Comparison of ENCODE assay signal across 20 cellular contexts in the genomic region with DNA sequence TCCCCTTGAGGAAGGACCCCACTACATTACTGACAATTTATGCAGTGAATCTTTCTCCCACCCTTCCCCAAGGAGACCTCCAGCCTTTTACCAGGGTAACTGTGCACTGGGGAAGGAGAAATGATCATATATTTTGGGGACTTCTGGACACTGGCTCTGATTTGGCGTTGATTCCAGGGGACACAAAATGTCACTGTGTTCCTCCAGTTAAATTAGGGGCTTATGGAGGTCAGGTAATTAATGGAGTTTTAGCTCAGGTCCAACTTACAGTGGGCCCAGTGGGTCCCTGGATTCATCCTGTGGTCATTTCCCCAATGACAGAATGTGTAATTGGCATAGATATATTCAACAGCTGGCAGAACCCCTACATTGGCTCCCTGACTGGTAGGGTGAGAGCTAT. TPM values are rescaled to one million over a fixed set of nuclear protein-coding genes. Genes with fewer than 3 reads are reported as not detected.
A peak's percentile ranks its signal among the peaks of the same experiment; 100 is the strongest.
DNase-seq lines count a peak whose midpoint lies in the region; TF ChIP-seq lines count a peak whose summit lies in the region.
"Not testable (repeated sequence)": the region's sequence is repeated elsewhere in the genome, so short reads cannot be mapped to it uniquely, and the experiment has no call there.
"Had no signal": no experiment of that assay in that cellular context is flagged by ENCODE, and none has a peak within 500 bp of the region (broad histone marks: within the 10 kb centered on the region; RNA-seq: fewer than 3 reads in every experiment).

No MANE protein-coding gene starts in this region.

- TF ChIP-seq CTCF in H9 (conservative IDR thresholded peaks at IDR 0.05); endodermal cell (conservative IDR thresholded peaks at IDR 0.05); esophagus muscularis mucosa (IDR thresholded peaks at IDR 0.05); osteocyte (IDR thresholded peaks at IDR 0.05); type B pancreatic cell (conservative IDR thresholded peaks at IDR 0.05): not testable (repeated sequence)

- not testable (repeated sequence) for H3K18ac ChIP-seq in H9 (ENCODE audit: insufficient read length, low read depth, low read length)

- not testable (repeated sequence) for H3K56ac ChIP-seq in H9 (ENCODE audit: insufficient read length, low read depth, low read length)

- H3K79me2 ChIP-seq in H9 (ENCODE audit: insufficient read depth, low read length): not testable (repeated sequence)

- not testable (repeated sequence) for H3K9me3 ChIP-seq in H9 (ENCODE audit: control insufficient read depth, low read depth, low read length); endodermal cell (ENCODE audit: control insufficient read depth, low read length)
- H3K9me3 ChIP-seq in esophagus muscularis mucosa: peaks cover 0 to 13% (median 0%) of the 10 kb centered on the region in 4 donors

- H3K23ac ChIP-seq in H9 (ENCODE audit: insufficient read length, low read depth, low read length): not testable (repeated sequence)

- H3K4me3 Mint-ChIP-seq in H9; activated CD4-positive, alpha-beta T cell treated with anti-CD3 and anti-CD28 coated beads, Interleukin-2, amount 10 ng/mL, durations not matched to agents 24 days and 14 days; endodermal cell; osteocyte (ENCODE audit: unreplicated experiment); type B pancreatic cell: not testable (repeated sequence)

- H3K36me3 ChIP-seq in endodermal cell (ENCODE audit: control insufficient read depth, insufficient read depth, low read length); esophagus muscularis mucosa: not testable (repeated sequence)

- H3K4me3 ChIP-seq in endodermal cell (ENCODE audit: low read length); esophagus muscularis mucosa: not testable (repeated sequence)

- H3K4ac ChIP-seq in H9 (ENCODE audit: low read depth, low read length): not testable (repeated sequence)

- not testable (repeated sequence) for H3K14ac ChIP-seq in H9 (ENCODE audit: insufficient read depth, low read length)

- H3K23me2 ChIP-seq in H9 (ENCODE audit: insufficient read length, low read depth, low read length, poor library complexity, severe bottlenecking): not testable (repeated sequence)

- H3K27ac Mint-ChIP-seq in H9; activated CD4-positive, alpha-beta T cell treated with anti-CD3 and anti-CD28 coated beads, Interleukin-2, amount 10 ng/mL, durations not matched to agents 24 days and 14 days; endodermal cell; osteocyte (ENCODE audit: unreplicated experiment); type B pancreatic cell: not testable (repeated sequence)

- not testable (repeated sequence) for H3K4me1 Mint-ChIP-seq in H9; activated CD4-positive, alpha-beta T cell treated with anti-CD3 and anti-CD28 coated beads, Interleukin-2, amount 10 ng/mL, durations not matched to agents 24 days and 14 days; endodermal cell; osteocyte (ENCODE audit: unreplicated experiment); type B pancreatic cell (ENCODE audit: unreplicated experiment)

- H2BK12ac ChIP-seq in H9 (ENCODE audit: insufficient read length, low read depth, low read length): not testable (repeated sequence)

- H4K20me1 ChIP-seq in H9 (ENCODE audit: control insufficient read depth, insufficient read depth, insufficient read length): not testable (repeated sequence)

- H2AK5ac ChIP-seq in H9 (ENCODE audit: insufficient read length, low read length): not testable (repeated sequence)

- H2AFZ ChIP-seq in H9 (ENCODE audit: low read length): not testable (repeated sequence)

- not testable (repeated sequence) for H4K5ac ChIP-seq in H9 (ENCODE audit: insufficient read length, low read depth, low read length)

- not testable (repeated sequence) for TF ChIP-seq EP300 in esophagus muscularis mucosa (IDR thresholded peaks at IDR 0.05)

- not testable (repeated sequence) for H3K9ac ChIP-seq in H9 (ENCODE audit: extremely low read depth, insufficient read length, low read length); endodermal cell (ENCODE audit: extremely low read depth, low read length, poor library complexity, severe bottlenecking)

- H4K8ac ChIP-seq in H9 (replicated peaks; ENCODE audit: insufficient read length, low read depth, low read length): not testable (repeated sequence)

- whole genome bisulfite sequencing in H9 (ENCODE audit: extremely low coverage, insufficient read length, low lambda C conversion rate): no CpG with 5 or more reads among the region's 1 CpG
- WGBS in endodermal cell (ENCODE audit: insufficient coverage in 1 of 2, insufficient read length in 1 of 2), 2 experiments: 85% methylated on average over 1 of the region's 1 CpG; no CpG with 5 or more reads in 1 of the 2 experiments
- 89% methylated on average over 1 of the region's 1 CpG for WGBS in esophagus muscularis mucosa

- not testable (repeated sequence) for H3K4me2 ChIP-seq in H9 (ENCODE audit: insufficient read depth, insufficient read length, low read length)

- intact Hi-C loops in activated CD4-positive, alpha-beta T cell treated with anti-CD3 and anti-CD28 coated beads, Interleukin-2, amount 10 ng/mL, durations not matched to agents 24 days and 14 days (cut with micrococcal nuclease); esophagus muscularis mucosa (cut with DNase I): not testable (repeated sequence)

- H3K27me3 Mint-ChIP-seq in H9 (ENCODE audit: low read depth); activated CD4-positive, alpha-beta T cell treated with anti-CD3 and anti-CD28 coated beads, Interleukin-2, amount 10 ng/mL, durations not matched to agents 24 days and 14 days: not testable (repeated sequence)
- H3K27me3 Mint-ChIP-seq in endodermal cell (ENCODE audit: insufficient read depth) (peaks cover 12% of the 10 kb centered on the region), osteocyte (ENCODE audit: unreplicated experiment) (peaks cover 11% of the 10 kb centered on the region), type B pancreatic cell (peaks cover 24% of the 10 kb centered on the region)

- H3K27me3 ChIP-seq in H9 (ENCODE audit: insufficient read depth, low read length); endodermal cell (ENCODE audit: control insufficient read depth, insufficient read depth, low read length, poor library complexity, severe bottlenecking); esophagus muscularis mucosa: not testable (repeated sequence)

- DNase-seq in H9 (peak; percentile 12), ecto neural progenitor cell (ENCODE audit: low spot score) (peak; percentile 37), endodermal cell (peak; percentile 29), esophagus muscularis mucosa (ENCODE audit: extremely low spot score) (peak; percentile 2), islet precursor cell (peak; percentile 25), osteocyte (ENCODE audit: extremely low spot score, unreplicated experiment) (peak; percentile 49), type B pancreatic cell (ENCODE audit: extremely low spot score, unreplicated experiment) (peak; percentile 31)
- peak; percentile 26 for DNase-seq in activated CD4-positive, alpha-beta T cell treated with anti-CD3 and anti-CD28 coated beads, Interleukin-2, amount 10 ng/mL, durations not matched to agents 24 days and 14 days

- H4K91ac ChIP-seq in H9 (ENCODE audit: insufficient read length, low read depth, low read length): not testable (repeated sequence)

- H2BK5ac ChIP-seq in H9 (ENCODE audit: insufficient read length, low read length): not testable (repeated sequence)

- H2BK15ac ChIP-seq in H9 (ENCODE audit: low read depth, low read length): not testable (repeated sequence)

- H3K36me3 Mint-ChIP-seq in H9 (ENCODE audit: insufficient read depth in 1 of 3, low read depth in 3 of 3); activated CD4-positive, alpha-beta T cell treated with anti-CD3 and anti-CD28 coated beads, Interleukin-2, amount 10 ng/mL, durations not matched to agents 24 days and 14 days (ENCODE audit: low read depth); endodermal cell (ENCODE audit: low read depth); osteocyte (ENCODE audit: unreplicated experiment); type B pancreatic cell: not testable (repeated sequence)

- not testable (repeated sequence) for H3K27ac ChIP-seq in H9 (ENCODE audit: insufficient read length, low read depth, low read length); endodermal cell (ENCODE audit: low read depth, low read length); esophagus muscularis mucosa (replicated peaks in 1 of 4)

- H3T11ph ChIP-seq in H9 (ENCODE audit: low read length): not testable (repeated sequence)

- H3K4me1 ChIP-seq in H9 (ENCODE audit: insufficient read depth, low read length); endodermal cell (ENCODE audit: control insufficient read depth, insufficient read depth, low read length); esophagus muscularis mucosa: not testable (repeated sequence)

- H3K79me1 ChIP-seq in H9 (ENCODE audit: insufficient read depth, low read depth, low read length, poor library complexity, severe bottlenecking): not testable (repeated sequence)

- H2BK120ac ChIP-seq in H9 (ENCODE audit: low read depth, low read length, poor library complexity, severe bottlenecking): not testable (repeated sequence)

- not testable (repeated sequence) for H2BK20ac ChIP-seq in H9 (ENCODE audit: low read depth, low read length, poor library complexity, severe bottlenecking)

- not testable (repeated sequence) for TF ChIP-seq POLR2A in esophagus muscularis mucosa (IDR thresholded peaks at IDR 0.05; ENCODE audit: low read depth)

- H3K9me3 Mint-ChIP-seq in H9 (peaks cover 17% of the 10 kb centered on the region in 2 experiments; a peak in 4 of 5 replicates), endodermal cell (peaks cover 21% of the 10 kb centered on the region), osteocyte (ENCODE audit: unreplicated experiment) (peaks cover 12% of the 10 kb centered on the region), type B pancreatic cell (peaks cover 11% of the 10 kb centered on the region)
- H3K9me3 Mint-ChIP-seq in activated CD4-positive, alpha-beta T cell treated with anti-CD3 and anti-CD28 coated beads, Interleukin-2, amount 10 ng/mL, durations not matched to agents 24 days and 14 days: not testable (repeated sequence)

RNA-seq across cellular contexts. Expression of gene CCL4L2, which starts 8.7 kb away (rescaled TPM):
- not detected in 2 replicates for total RNA-seq in H9 (2021)
- total RNA-seq in activated CD4-positive, alpha-beta T cell treated with anti-CD3 and anti-CD28 coated beads, Interleukin-2, amount 10 ng/mL, durations not matched to agents 24 days and 14 days: 11.5 and 11.9 TPM in 2 replicates
- total RNA-seq in endodermal cell: not detected
- not detected for polyA plus RNA-seq in endodermal cell (2013, experiment 1 of 2)
- polyA plus RNA-seq in endodermal cell (2013, experiment 2 of 2): not detected
- under 1 TPM in 1 of 4 donors, not detected in 3; 0.80 TPM for total RNA-seq in esophagus muscularis mucosa
- not detected in 2 replicates for total RNA-seq in osteocyte
- total RNA-seq in type B pancreatic cell (ENCODE audit: low replicate concordance): 0.45 TPM in 1 of 2 replicates, not detected in the other
- total RNA-seq: A172; A673; Caco-2; Calu3; CD4-positive, CD25-positive, alpha-beta regulatory T cell had no signal
- polyA plus RNA-seq: A549; AG04450; BJ; CD4-positive, alpha-beta memory T cell had no signal

RNA-seq across cellular contexts. Expression of gene CCL3L1, which starts 23.0 kb away (rescaled TPM):
- total RNA-seq in H9 (2021) (0.29 TPM in 1 of 2 replicates, not detected in the other), endodermal cell (1 to 10 TPM in 1 of 2 donors, under 1 TPM in 1; 0.35 to 2.0 TPM), esophagus muscularis mucosa (not detected), osteocyte (not detected in 2 replicates), type B pancreatic cell (ENCODE audit: low replicate concordance) (0.41 TPM in 1 of 2 replicates, not detected in the other)
- 4.4 and 4.5 TPM in 2 replicates for total RNA-seq in activated CD4-positive, alpha-beta T cell treated with anti-CD3 and anti-CD28 coated beads, Interleukin-2, amount 10 ng/mL, durations not matched to agents 24 days and 14 days
- polyA plus RNA-seq in endodermal cell (2013, experiment 1 of 2): not detected
- not detected for polyA plus RNA-seq in endodermal cell (2013, experiment 2 of 2)
- total RNA-seq: A172; A673; Caco-2; Calu3; CD4-positive, CD25-positive, alpha-beta regulatory T cell had no signal
- polyA plus RNA-seq: A549; AG04450; BJ; CD4-positive, alpha-beta memory T cell; CD4-positive, CD25-positive, alpha-beta regulatory T cell had no signal

RNA-seq across cellular contexts. Expression of gene TBC1D3B, which starts 43.1 kb away (rescaled TPM):
- total RNA-seq in H9 (2021): 5.5 and 8.8 TPM in 2 replicates
- total RNA-seq in activated CD4-positive, alpha-beta T cell treated with anti-CD3 and anti-CD28 coated beads, Interleukin-2, amount 10 ng/mL, durations not matched to agents 24 days and 14 days: 8.9 and 9.8 TPM in 2 replicates
- total RNA-seq in endodermal cell: 10 to 100 TPM; 13.1 to 18.4 TPM
- polyA plus RNA-seq in endodermal cell (2013, experiment 1 of 2): 2.9 TPM
- polyA plus RNA-seq in endodermal cell (2013, experiment 2 of 2): 4.7 TPM
- 1 to 10 TPM in 3 of 4 donors, not detected in 1; 2.1 to 5.8 (median 2.7) TPM for total RNA-seq in esophagus muscularis mucosa
- 11.7 and 12.6 TPM in 2 replicates for total RNA-seq in osteocyte
- total RNA-seq in type B pancreatic cell (ENCODE audit: low replicate concordance): 14.5 and 18.0 TPM in 2 replicates
- total RNA-seq: Daoy had no signal
- polyA plus RNA-seq: CD14-positive monocyte; CD4-positive, alpha-beta memory T cell; CD4-positive, CD25-positive, alpha-beta regulatory T cell had no signal

RNA-seq across cellular contexts. Expression of gene TBC1D3I, which starts 44.8 kb away (rescaled TPM):
- total RNA-seq in H9 (2021): 0.35 TPM in 1 of 2 replicates, not detected in the other
- total RNA-seq in activated CD4-positive, alpha-beta T cell treated with anti-CD3 and anti-CD28 coated beads, Interleukin-2, amount 10 ng/mL, durations not matched to agents 24 days and 14 days: 0.65 and 1.9 TPM in 2 replicates
- under 1 TPM in 1 of 2 donors, not detected in 1; 0.75 TPM for total RNA-seq in endodermal cell
- 0.25 TPM for polyA plus RNA-seq in endodermal cell (2013, experiment 1 of 2)
- polyA plus RNA-seq in endodermal cell (2013, experiment 2 of 2): 0.54 TPM
- total RNA-seq in esophagus muscularis mucosa: under 1 TPM in 1 of 4 donors, not detected in 3; 0.19 TPM
- total RNA-seq in osteocyte: 0.42 and 1.0 TPM in 2 replicates
- 0.24 TPM in 2 replicates for total RNA-seq in type B pancreatic cell (ENCODE audit: low replicate concordance)
- total RNA-seq: Daoy had no signal
- polyA plus RNA-seq: BJ; CD14-positive monocyte; CD4-positive, alpha-beta memory T cell; CD4-positive, CD25-positive, alpha-beta regulatory T cell; CD8-positive, alpha-beta memory T cell had no signal
